ENCODE assay signal across 10 cellular contexts in the genomic region with DNA sequence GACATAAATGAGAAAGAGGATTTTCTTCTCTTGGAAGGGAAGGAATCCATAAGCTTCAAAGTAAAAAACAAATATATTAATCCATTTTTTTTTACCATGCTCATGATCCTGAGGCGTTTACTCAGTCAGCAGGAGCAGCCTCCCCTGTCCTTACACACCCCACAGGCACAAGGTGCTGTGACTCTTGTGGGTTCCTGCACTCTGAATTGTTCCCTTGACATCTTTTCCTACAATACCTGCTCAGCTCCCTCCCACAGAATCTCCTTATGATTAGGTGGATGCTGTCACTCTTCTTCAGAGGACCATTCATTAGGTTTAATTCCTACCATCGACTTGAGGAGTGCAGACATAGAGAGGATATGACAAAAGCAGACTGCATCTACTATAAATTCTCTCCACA. TPM values are rescaled to one million over a fixed set of nuclear protein-coding genes. Genes with fewer than 3 reads are reported as not detected.
"Had no signal": no experiment of that assay in that cellular context is flagged by ENCODE, and none has a peak within 500 bp of the region (broad histone marks: within the 10 kb centered on the region; RNA-seq: fewer than 3 reads in every experiment).

No MANE protein-coding gene starts in this region.

- DNase-seq: GM23248, GOT3, H7, HFFc6 had no signal

- H3K4me3 Mint-ChIP-seq: HFFc6 had no signal

- H3K36me3 ChIP-seq: HAP-1 had no signal

- H3K4me3 ChIP-seq: GM23248, HAP-1 had no signal

- H3K27ac ChIP-seq: GM23248, HL-60 had no signal

- H3K27ac Mint-ChIP-seq: HFFc6 had no signal

- ATAC-seq: HCT116, HepG2 had no signal

- H3K9me3 Mint-ChIP-seq: HFFc6 had no signal

- H3K9me3 ChIP-seq: HAP-1 had no signal

- H3K4me1 ChIP-seq: HAP-1 had no signal

RNA-seq across cellular contexts. Expression of gene MYBPHL, which starts 13.8 kb away (rescaled TPM):
- total RNA-seq: GM23248, H4, H7, HFFc6, HT1080 had no signal
